ENCODE assay signal across 1 cellular context in the genomic region with DNA sequence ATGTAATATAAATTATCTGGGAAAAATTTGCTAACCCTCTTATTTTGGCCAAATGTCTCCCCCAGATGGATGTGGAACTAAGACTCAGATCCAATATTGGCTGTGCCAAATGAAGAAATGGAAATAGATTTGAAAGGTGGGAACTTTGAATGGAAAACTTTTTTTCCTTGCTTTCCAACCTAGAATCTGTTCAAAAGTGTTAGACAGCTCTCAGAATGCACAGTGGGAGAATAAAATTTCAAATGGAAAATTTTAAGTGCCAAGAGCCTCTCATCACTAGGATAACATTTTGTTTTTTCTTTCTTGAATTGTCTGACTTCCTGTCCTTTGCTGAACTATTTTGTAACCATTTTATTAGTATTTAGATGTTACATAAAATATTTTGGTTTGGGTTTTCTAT.
TF ChIP-seq lines count a peak whose summit lies in the region.

No MANE protein-coding gene starts in this region.

TF ChIP-seq in HepG2, 621 proteins besides CTCF, POLR2A, EP300 and RAD21 (continued from another document):
- TF ChIP-seq, protein P1, sequence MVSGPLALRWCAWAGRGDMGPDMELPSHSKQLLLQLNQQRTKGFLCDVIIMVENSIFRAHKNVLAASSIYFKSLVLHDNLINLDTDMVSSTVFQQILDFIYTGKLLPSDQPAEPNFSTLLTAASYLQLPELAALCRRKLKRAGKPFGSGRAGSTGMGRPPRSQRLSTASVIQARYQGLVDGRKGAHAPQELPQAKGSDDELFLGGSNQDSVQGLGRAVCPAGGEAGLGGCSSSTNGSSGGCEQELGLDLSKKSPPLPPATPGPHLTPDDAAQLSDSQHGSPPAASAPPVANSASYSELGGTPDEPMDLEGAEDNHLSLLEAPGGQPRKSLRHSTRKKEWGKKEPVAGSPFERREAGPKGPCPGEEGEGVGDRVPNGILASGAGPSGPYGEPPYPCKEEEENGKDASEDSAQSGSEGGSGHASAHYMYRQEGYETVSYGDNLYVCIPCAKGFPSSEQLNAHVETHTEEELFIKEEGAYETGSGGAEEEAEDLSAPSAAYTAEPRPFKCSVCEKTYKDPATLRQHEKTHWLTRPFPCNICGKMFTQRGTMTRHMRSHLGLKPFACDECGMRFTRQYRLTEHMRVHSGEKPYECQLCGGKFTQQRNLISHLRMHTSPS (CRISPR knock-in tag; IDR thresholded peaks at IDR 0.05; ENCODE audit: low read depth), result no peak
- TF ChIP-seq CBX5 (CRISPR knock-in tag; IDR thresholded peaks at IDR 0.05; ENCODE audit: borderline replicate concordance) (no peak), ZFP37 (CRISPR knock-in tag; IDR thresholded peaks at IDR 0.05; ENCODE audit: borderline replicate concordance) (no peak), GATAD1 (CRISPR knock-in tag; IDR thresholded peaks at IDR 0.05) (no peak), FOSL2 (CRISPR knock-in tag; IDR thresholded peaks at IDR 0.05) (no peak), MED8 (CRISPR knock-in tag; IDR thresholded peaks at IDR 0.05; ENCODE audit: insufficient replicate concordance) (no peak), CHD4 (IDR thresholded peaks at IDR 0.05; ENCODE audit: borderline replicate concordance, low read length) (no peak)
- TF ChIP-seq, protein P2, sequence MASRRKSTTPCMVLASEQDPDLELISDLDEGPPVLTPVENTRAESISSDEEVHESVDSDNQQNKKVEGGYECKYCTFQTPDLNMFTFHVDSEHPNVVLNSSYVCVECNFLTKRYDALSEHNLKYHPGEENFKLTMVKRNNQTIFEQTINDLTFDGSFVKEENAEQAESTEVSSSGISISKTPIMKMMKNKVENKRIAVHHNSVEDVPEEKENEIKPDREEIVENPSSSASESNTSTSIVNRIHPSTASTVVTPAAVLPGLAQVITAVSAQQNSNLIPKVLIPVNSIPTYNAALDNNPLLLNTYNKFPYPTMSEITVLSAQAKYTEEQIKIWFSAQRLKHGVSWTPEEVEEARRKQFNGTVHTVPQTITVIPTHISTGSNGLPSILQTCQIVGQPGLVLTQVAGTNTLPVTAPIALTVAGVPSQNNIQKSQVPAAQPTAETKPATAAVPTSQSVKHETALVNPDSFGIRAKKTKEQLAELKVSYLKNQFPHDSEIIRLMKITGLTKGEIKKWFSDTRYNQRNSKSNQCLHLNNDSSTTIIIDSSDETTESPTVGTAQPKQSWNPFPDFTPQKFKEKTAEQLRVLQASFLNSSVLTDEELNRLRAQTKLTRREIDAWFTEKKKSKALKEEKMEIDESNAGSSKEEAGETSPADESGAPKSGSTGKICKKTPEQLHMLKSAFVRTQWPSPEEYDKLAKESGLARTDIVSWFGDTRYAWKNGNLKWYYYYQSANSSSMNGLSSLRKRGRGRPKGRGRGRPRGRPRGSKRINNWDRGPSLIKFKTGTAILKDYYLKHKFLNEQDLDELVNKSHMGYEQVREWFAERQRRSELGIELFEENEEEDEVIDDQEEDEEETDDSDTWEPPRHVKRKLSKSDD (CRISPR knock-in tag; IDR thresholded peaks at IDR 0.05; ENCODE audit: low read depth), result no peak
